22 cellular contexts compared by ENCODE assay signal in the genomic region with DNA sequence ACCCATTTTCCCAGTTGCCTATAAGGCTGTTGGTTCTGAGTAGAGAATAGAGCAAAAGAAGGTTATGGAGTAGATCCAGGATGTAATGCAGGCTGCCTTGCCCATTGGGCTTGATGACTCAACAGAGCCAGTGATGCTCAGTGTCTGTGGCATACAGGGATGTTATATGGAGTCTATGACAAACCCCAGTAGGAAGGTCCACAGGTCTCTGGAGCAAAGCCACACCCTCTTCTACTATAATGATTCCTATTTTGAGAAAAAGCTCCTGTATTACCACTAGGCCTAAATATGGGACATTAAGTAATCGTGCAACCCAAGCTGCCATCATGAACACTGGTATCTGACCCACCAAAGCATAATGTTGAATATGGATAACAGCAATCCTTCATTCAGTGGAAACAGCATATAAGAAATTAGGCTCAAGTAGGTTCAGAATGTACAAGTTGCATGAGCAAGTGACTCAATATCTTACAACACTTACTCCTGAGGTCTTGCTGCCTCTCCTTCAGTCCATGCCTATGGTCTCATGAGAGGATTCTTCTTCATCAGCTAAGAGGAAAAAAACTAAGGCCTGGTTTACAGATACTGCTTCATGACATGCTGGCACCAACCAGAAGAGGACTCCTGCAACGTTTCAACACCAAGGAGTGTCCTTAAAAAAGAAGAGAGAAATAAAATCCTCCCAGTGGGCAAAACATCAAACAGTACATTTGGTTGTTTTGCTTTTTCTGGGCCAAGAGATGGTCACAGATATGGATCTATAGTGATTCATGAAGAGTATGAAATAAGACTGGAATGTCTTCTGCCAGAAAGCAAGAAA. TPM values are rescaled to one million over a fixed set of nuclear protein-coding genes. Genes with fewer than 3 reads are reported as not detected.
A peak's percentile ranks its signal among the peaks of the same experiment; 100 is the strongest.
DNase-seq lines count a peak whose midpoint lies in the region; ATAC-seq and TF ChIP-seq lines count a peak whose summit lies in the region.
"Had no signal": no experiment of that assay in that cellular context is flagged by ENCODE, and none has a peak within 500 bp of the region (broad histone marks: within the 10 kb centered on the region; RNA-seq: fewer than 3 reads in every experiment).

No MANE protein-coding gene starts in this region.

- no peaks in the 10 kb centered on the region for H3K36me3 Mint-ChIP-seq in activated naive CD4-positive, alpha-beta T cell treated with anti-CD3 and anti-CD28 coated beads, Interleukin-2, amount 50 U/mL, for 72 hours
- H3K36me3 Mint-ChIP-seq: CD14-positive monocyte had no signal

- no peak for ATAC-seq in activated naive CD4-positive, alpha-beta T cell treated with anti-CD3 and anti-CD28 coated beads, Interleukin-2, amount 50 U/mL, for 72 hours

- peaks cover 0 to 4% of the 10 kb centered on the region in 2 donors for H3K9me3 Mint-ChIP-seq in activated naive CD4-positive, alpha-beta T cell treated with anti-CD3 and anti-CD28 coated beads, Interleukin-2, amount 50 U/mL, for 72 hours

- no peak overlapping the region for H3K4me3 ChIP-seq in AG10803 (ENCODE audit: low read length)

- peak; percentile 17 for DNase-seq in AG10803 (ENCODE audit: low read depth)
- DNase-seq in M059J (ENCODE audit: low read depth): peak; percentile 35
- DNase-seq in dedifferentiated amniotic fluid mesenchymal stem cell (ENCODE audit: extremely low spot score): peak; percentile 16
- DNase-seq in myocyte (ENCODE audit: low read depth): peak; percentile 33
- DNase-seq in GM19238 (ENCODE audit: insufficient read length, low spot score): no peak
- no peak for DNase-seq in NCI-H1436 (lab: John Stamatoyannopoulos, UW)
- DNase-seq in activated naive CD4-positive, alpha-beta T cell treated with anti-CD3 and anti-CD28 coated beads, Interleukin-2, amount 50 U/mL, for 72 hours (ENCODE audit: low spot score in 2 of 2): no peak
- no peak for DNase-seq in DMS 273 treated with DMSO at 0.1 percent for 48 hours (lab: John Stamatoyannopoulos, UW)
- DNase-seq: AML-193, COR-L47, DMS153, EL, HCEC 1CT, MV-4-11, NCI-H1417, NCI-H1930, NCI-H2171, NCI-H446, NCI-H69, OCI-M1, SIG-M5 had no signal

- no peak for TF ChIP-seq CTCF in AG10803 (conservative IDR thresholded peaks at IDR 0.05; ENCODE audit: low read length)

- no peak overlapping the region for H3K27ac Mint-ChIP-seq in activated naive CD4-positive, alpha-beta T cell treated with anti-CD3 and anti-CD28 coated beads, Interleukin-2, amount 50 U/mL, for 72 hours
- H3K27ac Mint-ChIP-seq: CD14-positive monocyte had no signal

RNA-seq across cellular contexts. Expression of gene FHIP2A, which starts 14.8 kb away (rescaled TPM):
- 14.5 and 18.3 TPM in 2 replicates for total RNA-seq in M059J (2014; rRNA removed; shearing (Covaris generic))
- total RNA-seq in myocyte: 18.3 and 20.0 TPM in 2 replicates
- polyA plus RNA-seq in myocyte (2012): 11.5 TPM
- 10 to 100 TPM; 14.3 to 21.6 TPM for total RNA-seq in activated naive CD4-positive, alpha-beta T cell treated with anti-CD3 and anti-CD28 coated beads, Interleukin-2, amount 50 U/mL, for 72 hours

Comparison
In these comparisons a context has a peak if more than half of its experiments do, and no peak if none do; other contexts are left out.
1. DNase-seq: peak in AG10803 (single experiment), M059J (single experiment), dedifferentiated amniotic fluid mesenchymal stem cell (single experiment) and myocyte (single experiment); none in GM19238 (single experiment), NCI-H1436 (single experiment), activated naive CD4-positive, alpha-beta T cell treated with anti-CD3 and anti-CD28 coated beads, Interleukin-2, amount 50 U/mL, for 72 hours (0 of 2) and DMS 273 treated with DMSO at 0.1 percent for 48 hours (single experiment).